ENCODE assay signal across 21 cellular contexts in genomic region chr17:56845934-56846333, GRCh38. TPM values are rescaled to one million over a fixed set of nuclear protein-coding genes. Genes with fewer than 3 reads are reported as not detected.
A peak's percentile ranks its signal among the peaks of the same experiment; 100 is the strongest.
DNase-seq lines count a peak whose midpoint lies in the region; ATAC-seq, FAIRE-seq and TF ChIP-seq lines count a peak whose summit lies in the region.
"Had no signal": no experiment of that assay in that cellular context is flagged by ENCODE, and none has a peak within 500 bp of the region (broad histone marks: within the 10 kb centered on the region; RNA-seq: fewer than 3 reads in every experiment).

No MANE protein-coding gene starts in this region.

- WGBS in trophoblast cell (ENCODE audit: extremely low coverage, insufficient coverage, insufficient read length), result no CpG with 5 or more reads among the region's 1 CpG

- peak; percentile 51 for FAIRE-seq in GM12892 (lab: Jason Lieb, UNC)

- H2AFZ ChIP-seq in trophoblast cell (ENCODE audit: insufficient read depth, low read length, poor library complexity), result no peak overlapping the region

- H3K4me3 ChIP-seq in Caco-2 (ENCODE audit: low read depth, low read length) (no peak overlapping the region), trophoblast cell (ENCODE audit: low read depth, low read length) (no peak overlapping the region)

- no peak for DNase-seq in GM12892 (ENCODE audit: insufficient read length)
- no peak for DNase-seq in Caco-2
- DNase-seq in epidermal melanocyte (ENCODE audit: insufficient read length, low spot score), result no peak
- DNase-seq in trophoblast cell, result no peak
- DNase-seq: Calu3; CD8-positive, alpha-beta T cell; DMS79 treated with DMSO at 0.1 percent for 48 hours; NCI-H1092; NCI-H1417 treated with DMSO at 0.1 percent for 48 hours; NCI-H1694 treated with DMSO at 0.1 percent for 48 hours; NCI-H2081; NCI-H2227 treated with DMSO at 0.1 percent for 48 hours; NCI-H526 treated with DMSO at 0.1 percent for 48 hours; SHP77 treated with DMSO at 0.1 percent for 48 hours had no signal

- H4K12ac ChIP-seq in trophoblast cell (ENCODE audit: low read depth, low read length), result no peak overlapping the region

- H3K36me3 Mint-ChIP-seq in Caco-2 (ENCODE audit: insufficient read depth, unreplicated experiment), result peaks cover 8% of the 10 kb centered on the region

- TF ChIP-seq CTCF in Caco-2 (IDR thresholded peaks at IDR 0.05; ENCODE audit: insufficient read depth in 1 of 2, low read depth in 1 of 2, low read length in 1 of 2, severe bottlenecking in 1 of 2, unreplicated experiment in 1 of 2), result no peak

- H3K27me3 ChIP-seq in Caco-2 (replicated peaks; ENCODE audit: control insufficient read depth, insufficient read depth, low read length) (no peaks in the 10 kb centered on the region), trophoblast cell (ENCODE audit: insufficient read depth, low read length) (no peaks in the 10 kb centered on the region)

- H3K4me3 Mint-ChIP-seq in Caco-2 (ENCODE audit: unreplicated experiment), result no peak overlapping the region
- H3K4me3 Mint-ChIP-seq: CD8-positive, alpha-beta T cell; IgD-negative memory B cell had no signal

- no peak overlapping the region for H2BK12ac ChIP-seq in trophoblast cell (ENCODE audit: low read length)

- H3K4me2 ChIP-seq in trophoblast cell (ENCODE audit: low read length), result no peak overlapping the region

- no peaks in the 10 kb centered on the region for H3K27me3 Mint-ChIP-seq in Caco-2 (ENCODE audit: insufficient read depth, unreplicated experiment)
- H3K27me3 Mint-ChIP-seq: IgD-negative memory B cell had no signal

- H2BK120ac ChIP-seq in trophoblast cell (ENCODE audit: insufficient read depth, low read length, poor library complexity), result no peak overlapping the region

- no peak overlapping the region for H2AK5ac ChIP-seq in trophoblast cell (ENCODE audit: low read length)

- no peaks in the 10 kb centered on the region for H3K36me3 ChIP-seq in Caco-2 (ENCODE audit: control insufficient read depth, insufficient read depth, low read length)
- peaks cover 3 to 4% of the 10 kb centered on the region in 2 experiments for H3K36me3 ChIP-seq in trophoblast cell (ENCODE audit: control insufficient read depth in 1 of 2, insufficient read depth in 2 of 2, low read length in 2 of 2)

- no peak overlapping the region for H4K91ac ChIP-seq in trophoblast cell (ENCODE audit: low read depth, low read length)

- no peak for TF ChIP-seq POLR2A in GM12892 (IDR thresholded peaks at IDR 0.05; ENCODE audit: low read depth, low read length)

- H4K8ac ChIP-seq in trophoblast cell (ENCODE audit: low read depth, low read length), result no peak overlapping the region

- intact Hi-C loops in Caco-2 (cut with micrococcal nuclease; ENCODE audit: unreplicated experiment), result no loop called here

- no peaks in the 10 kb centered on the region for H3K4me1 Mint-ChIP-seq in Caco-2 (ENCODE audit: low read depth, unreplicated experiment)

- CTCF ChIA-PET in Caco-2 (lab: Charles Lee), result no interaction called here

- ATAC-seq in GM18907 (IDR thresholded peaks at IDR 0.05; ENCODE audit: unreplicated experiment) (peak; percentile 55), HG02678 (IDR thresholded peaks at IDR 0.05; ENCODE audit: unreplicated experiment) (peak; percentile 53), HG03520 (IDR thresholded peaks at IDR 0.05; ENCODE audit: unreplicated experiment) (no peak)
- ATAC-seq: CD8-positive, alpha-beta T cell had no signal

- no peaks in the 10 kb centered on the region for H3K79me1 ChIP-seq in trophoblast cell (ENCODE audit: low read length)

- H3K4ac ChIP-seq in trophoblast cell (ENCODE audit: low read depth, low read length), result no peak overlapping the region

- H3K14ac ChIP-seq in trophoblast cell (ENCODE audit: low read length), result no peak overlapping the region

- POLR2A ChIA-PET in Caco-2 (lab: Charles Lee), result no interaction called here

- no peaks in the 10 kb centered on the region for H3K4me1 ChIP-seq in Caco-2
- H3K4me1 ChIP-seq in trophoblast cell (ENCODE audit: control insufficient read depth in 1 of 2, insufficient read depth in 2 of 2, low read length in 2 of 2), result no peaks in the 10 kb centered on the region

- H3K18ac ChIP-seq in trophoblast cell (ENCODE audit: low read length), result no peak overlapping the region

- no peak overlapping the region for H3K23ac ChIP-seq in trophoblast cell (ENCODE audit: low read length)

- H3K79me2 ChIP-seq in trophoblast cell (ENCODE audit: control insufficient read depth, insufficient read depth, low read length, poor library complexity), result no peaks in the 10 kb centered on the region

- no peak overlapping the region for H3K9ac ChIP-seq in trophoblast cell (ENCODE audit: low read length)

- no peak overlapping the region for H3K27ac Mint-ChIP-seq in Caco-2 (ENCODE audit: unreplicated experiment)
- H3K27ac Mint-ChIP-seq: CD8-positive, alpha-beta T cell; IgD-negative memory B cell had no signal

- BruUV-seq in Caco-2 (replicated peaks; lab: Mats Ljungman, UMichigan), result no TSS peak

- H3K9me3 Mint-ChIP-seq in Caco-2 (ENCODE audit: unreplicated experiment), result no peaks in the 10 kb centered on the region
- H3K9me3 Mint-ChIP-seq: CD8-positive, alpha-beta T cell; IgD-negative memory B cell had no signal

- H3K9me3 ChIP-seq in Caco-2 (no peaks in the 10 kb centered on the region), trophoblast cell (ENCODE audit: insufficient read depth, low read depth, low read length) (no peaks in the 10 kb centered on the region)

- no peak overlapping the region for H3K27ac ChIP-seq in trophoblast cell (ENCODE audit: low read depth, low read length)
- H3K27ac ChIP-seq: C4-2B, HL-60, RWPE1 had no signal

- H2BK5ac ChIP-seq in trophoblast cell (ENCODE audit: low read depth, low read length, poor library complexity), result no peak overlapping the region

RNA-seq across cellular contexts. Expression of gene DGKE, which starts 12.0 kb away (rescaled TPM):
- 5.4 TPM for polyA plus RNA-seq in GM12892 (2012; ENCODE audit: missing spikeins)
- 15.5 and 17.6 TPM in 2 replicates for total RNA-seq in Caco-2 (2022)
- polyA plus RNA-seq in trophoblast cell (2013), result 3.6 TPM in 2 replicates

RNA-seq across cellular contexts. Expression of gene C17orf67, which starts 12.2 kb away (rescaled TPM):
- polyA plus RNA-seq in GM12892 (2012; ENCODE audit: missing spikeins), result 1.6 TPM
- 2.9 and 4.6 TPM in 2 replicates for total RNA-seq in Caco-2 (2022)
- polyA plus RNA-seq in trophoblast cell (2013), result 0.82 and 0.90 TPM in 2 replicates
